In genomic region chr2:106192752-106193490, GRCh38 we compare ENCODE assay signal across 8 cellular contexts. TPM values are rescaled to one million over a fixed set of nuclear protein-coding genes. Genes with fewer than 3 reads are reported as not detected.
DNase-seq lines count a peak whose midpoint lies in the region; ATAC-seq, FAIRE-seq and TF ChIP-seq lines count a peak whose summit lies in the region.

No MANE protein-coding gene starts in this region.

- peak overlapping the region; percentile 92 for H3K4me2 ChIP-seq in SK-N-SH
- peak overlapping the region; percentile 94 for H3K4me2 ChIP-seq in astrocyte (ENCODE audit: low read length)

- DNase-seq in GM04504 (ENCODE audit: low read depth): peak; percentile 77
- DNase-seq in SK-N-SH: peak; percentile 49
- DNase-seq in astrocyte (ENCODE audit: low read depth): peak; percentile 76
- peak; percentile 61 for DNase-seq in islet precursor cell
- peak; percentile 62 for DNase-seq in stimulated activated CD4-positive, alpha-beta T cell treated with anti-CD3 and anti-CD28 coated beads, Interleukin-2, amount 100 ng/mL, for 24 hours
- no peak for DNase-seq in cerebellar nuclear complex (lab: John Stamatoyannopoulos, UW)

- H4K20me1 ChIP-seq in SK-N-SH (ENCODE audit: insufficient read depth) (no peaks in the 10 kb centered on the region), astrocyte (ENCODE audit: insufficient read depth, low read length) (peaks cover 41% of the 10 kb centered on the region)

- H3K9ac ChIP-seq in SK-N-SH (peak overlapping the region; percentile 74), astrocyte (ENCODE audit: low read length) (peak overlapping the region; percentile 77)

- H3K4me1 ChIP-seq in SK-N-SH (ENCODE audit: control insufficient read depth in 1 of 2, insufficient read depth in 2 of 2, low read depth in 1 of 2, low read length in 1 of 2) (peaks cover 0 to 9% of the 10 kb centered on the region in 2 experiments; a peak in 2 of 4 replicates), astrocyte (ENCODE audit: insufficient read depth, low read length) (peaks cover 6% of the 10 kb centered on the region)

- TF ChIP-seq EP300 in Ishikawa (IDR thresholded peaks at IDR 0.05; ENCODE audit: borderline replicate concordance) (no peak), SK-N-SH (IDR thresholded peaks at IDR 0.05; ENCODE audit: borderline replicate concordance in 1 of 2, low read depth in 1 of 2, low read length in 1 of 2) (no peak)

- H3K36me3 Mint-ChIP-seq in astrocyte (ENCODE audit: low read depth, unreplicated experiment): no peaks in the 10 kb centered on the region

- peak overlapping the region; percentile 87 for H2AFZ ChIP-seq in SK-N-SH (ENCODE audit: low read depth)
- H2AFZ ChIP-seq in astrocyte (ENCODE audit: low read depth, low read length): peak overlapping the region; percentile 86

- TF ChIP-seq CTCF in SK-N-SH (IDR thresholded peaks at IDR 0.05): no peak
- TF ChIP-seq CTCF in astrocyte (IDR thresholded peaks at IDR 0.05; ENCODE audit: insufficient read depth, low read depth, low read length): no peak

- peaks cover 4% of the 10 kb centered on the region for H3K27me3 Mint-ChIP-seq in astrocyte (ENCODE audit: low read depth, unreplicated experiment)

- no peaks in the 10 kb centered on the region for H3F3A ChIP-seq in SK-N-SH (replicated peaks; ENCODE audit: insufficient read depth)

- CTCF ChIA-PET in SK-N-SH (lab: Yijun Ruan, JAX): interaction anchor here (0.9 to 1.4 kb wide), 6 partner anchors 16 to 390 kb away, joined by 3 to 6 read pairs (median 4); no protein-coding TSS in a partner anchor

- POLR2A ChIA-PET in SK-N-SH (lab: Yijun Ruan, JAX): no interaction called here

- TF ChIP-seq RAD21 in Ishikawa (IDR thresholded peaks at IDR 0.05; ENCODE audit: low read depth) (no peak), SK-N-SH (IDR thresholded peaks at IDR 0.05; ENCODE audit: low read length) (no peak)

- H3K27ac Mint-ChIP-seq in astrocyte (ENCODE audit: unreplicated experiment): peak overlapping the region; percentile 51

- WGBS in SK-N-SH (ENCODE audit: low lambda C conversion rate): 2% methylated on average over 12 of the region's 14 CpGs

- H3K27me3 ChIP-seq in SK-N-SH (ENCODE audit: insufficient read depth) (no peaks in the 10 kb centered on the region), astrocyte (ENCODE audit: insufficient read depth, low read length) (no peaks in the 10 kb centered on the region)

- H3K27ac ChIP-seq in SK-N-SH (ENCODE audit: low read depth in 2 of 2, low read length in 1 of 2) (peak overlapping the region in 1 of 2 experiments; percentile 42; a peak in 2 of 4 replicates), astrocyte (ENCODE audit: low read depth, low read length) (no peak overlapping the region)

- H3K79me2 ChIP-seq in SK-N-SH (ENCODE audit: insufficient read depth) (peaks cover 44% of the 10 kb centered on the region), astrocyte (ENCODE audit: insufficient read depth, low read length) (peaks cover 39% of the 10 kb centered on the region)

- ATAC-seq in GM21737 (IDR thresholded peaks at IDR 0.05; ENCODE audit: unreplicated experiment): peak; percentile 34

- peaks cover 19% of the 10 kb centered on the region for H3K4me1 Mint-ChIP-seq in astrocyte (ENCODE audit: low read depth, unreplicated experiment)

- H3K9me3 Mint-ChIP-seq in astrocyte (ENCODE audit: unreplicated experiment): no peaks in the 10 kb centered on the region

- H3K9me3 ChIP-seq in SK-N-SH (no peaks in the 10 kb centered on the region), astrocyte (ENCODE audit: insufficient read depth, low read depth, low read length) (no peaks in the 10 kb centered on the region)

- H3K4me3 ChIP-seq in SK-N-SH (ENCODE audit: low read depth in 2 of 2, low read length in 1 of 2) (peak overlapping the region; percentile 88 to 92), astrocyte (ENCODE audit: insufficient read depth, low read depth, low read length) (peak overlapping the region; percentile 65)

- FAIRE-seq in astrocyte (lab: Jason Lieb, UNC): no peak

- H3K9me2 ChIP-seq in SK-N-SH: no peaks in the 10 kb centered on the region

- H3K4me3 Mint-ChIP-seq in astrocyte (ENCODE audit: unreplicated experiment): peak overlapping the region; percentile 86

- no peaks in the 10 kb centered on the region for H3K36me3 ChIP-seq in SK-N-SH (replicated peaks in 1 of 2; ENCODE audit: control insufficient read depth in 1 of 2, insufficient read depth in 2 of 2, low read length in 1 of 2)
- H3K36me3 ChIP-seq in astrocyte (ENCODE audit: insufficient read depth, low read length): no peaks in the 10 kb centered on the region

TF ChIP-seq in Ishikawa, 13 proteins besides CTCF, POLR2A, EP300 and RAD21:
- TF ChIP-seq CEBPB (IDR thresholded peaks at IDR 0.05): peak; percentile 86
- no peak for TF ChIP-seq CREB1 (IDR thresholded peaks at IDR 0.05; ENCODE audit: low read depth)
- 0 out of 2 replicates have a peak, but pooled peaks have one; percentile 14 for TF ChIP-seq MAX (IDR thresholded peaks at IDR 0.05)
- no peak for TF ChIP-seq YY1 (IDR thresholded peaks at IDR 0.05; ENCODE audit: low read depth)
- TF ChIP-seq USF1 (IDR thresholded peaks at IDR 0.05): no peak

TF ChIP-seq in SK-N-SH, 30 proteins besides CTCF, POLR2A, EP300 and RAD21:
- no peak for TF ChIP-seq CHD2 (IDR thresholded peaks at IDR 0.05; ENCODE audit: low read length, partially characterized antibody)
- TF ChIP-seq FOSL2 (IDR thresholded peaks at IDR 0.05; ENCODE audit: borderline replicate concordance, low read depth): peak; percentile 11; the same call in 1 of the 2 replicates
- TF ChIP-seq TCF12 (IDR thresholded peaks at IDR 0.05): 0 out of 2 replicates have a peak, but pooled peaks have one; percentile 13
- TF ChIP-seq MXI1 (IDR thresholded peaks at IDR 0.05; ENCODE audit: low read depth, low read length): peak; percentile 84
- TF ChIP-seq EZH2phosphoT487 (IDR thresholded peaks at IDR 0.05; ENCODE audit: borderline replicate concordance, low read depth): no peak

RNA-seq across cellular contexts. Expression of gene UXS1, which starts 1.2 kb away (rescaled TPM):
- 55.9 and 67.6 TPM in 2 replicates for polyA plus RNA-seq in SK-N-SH (2012; rRNA removed)
- polyA plus RNA-seq in SK-N-SH (2012; cell fraction: cytosol; rRNA removed): 61.2 and 61.7 TPM in 2 replicates
- 34.2 and 37.5 TPM in 2 replicates for polyA plus RNA-seq in SK-N-SH (2012; cell fraction: nucleus; rRNA removed)
- 43.1 and 49.2 TPM in 2 replicates for total RNA-seq in astrocyte

Comparison
In these comparisons a context has a peak if more than half of its experiments do, and no peak if none do; other contexts are left out.
1. DNase-seq: peak in GM04504 (single experiment), SK-N-SH (single experiment), astrocyte (single experiment), islet precursor cell (single experiment) and stimulated activated CD4-positive, alpha-beta T cell treated with anti-CD3 and anti-CD28 coated beads, Interleukin-2, amount 100 ng/mL, for 24 hours (2 of 2); none in cerebellar nuclear complex (0 of 2).